6 cellular contexts compared by ENCODE assay signal in the genomic region with DNA sequence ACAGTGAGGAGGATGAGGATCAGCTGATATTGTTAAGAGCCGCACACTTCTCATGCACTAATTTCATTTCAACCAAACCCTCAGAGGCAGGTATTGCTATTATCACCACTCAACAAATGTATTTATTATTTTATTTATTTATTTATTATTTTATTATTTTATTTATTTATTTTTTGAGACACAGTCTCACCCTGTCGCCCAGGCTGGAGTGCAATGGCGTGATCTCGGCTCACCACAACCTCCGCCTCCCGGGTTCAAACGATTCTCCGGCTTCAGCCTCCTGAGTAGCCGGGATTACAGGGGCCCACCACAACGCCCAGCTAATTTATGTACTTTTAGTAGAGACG. TPM values are rescaled to one million over a fixed set of nuclear protein-coding genes. Genes with fewer than 3 reads are reported as not detected.
DNase-seq lines count a peak whose midpoint lies in the region; ATAC-seq and TF ChIP-seq lines count a peak whose summit lies in the region.
"Not testable (repeated sequence)": the region's sequence is repeated elsewhere in the genome, so short reads cannot be mapped to it uniquely, and the experiment has no call there.

No MANE protein-coding gene starts in this region.

- peaks cover 10% of the 10 kb centered on the region for H3K4me1 Mint-ChIP-seq in Calu3 (ENCODE audit: low read depth, unreplicated experiment)
- peaks cover 66% of the 10 kb centered on the region for H3K4me1 Mint-ChIP-seq in activated naive CD8-positive, alpha-beta T cell treated with anti-CD3 and anti-CD28 coated beads, Interleukin-2, amount 50 U/mL, for 24 hours

- peak overlapping the region; percentile 80 for H3K27ac ChIP-seq in OCI-LY7 (ENCODE audit: low read depth, low read length, poor library complexity, severe bottlenecking)
- peak overlapping the region; percentile 88 to 94 (median 94) for H3K27ac ChIP-seq in stomach

- not testable (repeated sequence) for TF ChIP-seq EP300 in stomach (IDR thresholded peaks at IDR 0.05)

- not testable (repeated sequence) for TF ChIP-seq POLR2A in stomach (IDR thresholded peaks at IDR 0.05)

- intact Hi-C loops in Calu3 (cut with micrococcal nuclease; ENCODE audit: unreplicated experiment); stomach (cut with DNase I; ENCODE audit: low total_unique reads): not testable (repeated sequence)
- intact Hi-C loops in OCI-LY7 (cut with micrococcal nuclease; ENCODE audit: unreplicated experiment), result loop anchor here (1.0 to 5.0 kb wide), 2 partner anchors 17 to 70 kb away; partner anchors contain the start of gene GGA1

- BruUV-seq in Calu3 (replicated peaks; lab: Mats Ljungman, UMichigan), result not testable (repeated sequence)
- BruUV-seq in OCI-LY7 (replicated peaks; lab: Mats Ljungman, UMichigan), result TSS peak; percentile 88

- H3K9me2 ChIP-seq in OCI-LY7 (ENCODE audit: insufficient read depth, low read length), result not testable (repeated sequence)

- not testable (repeated sequence) for H3K27me3 Mint-ChIP-seq in Calu3 (ENCODE audit: unreplicated experiment); activated naive CD8-positive, alpha-beta T cell treated with anti-CD3 and anti-CD28 coated beads, Interleukin-2, amount 50 U/mL, for 24 hours

- H3K27me3 ChIP-seq in mucosa of stomach (ENCODE audit: control insufficient read depth, insufficient read depth, low read length); stomach: not testable (repeated sequence)

- H3K36me3 ChIP-seq in OCI-LY7 (ENCODE audit: insufficient read depth, low read length); mucosa of stomach (ENCODE audit: control insufficient read depth, insufficient read depth, low read length): not testable (repeated sequence)
- peaks cover 3 to 21% (median 10%) of the 10 kb centered on the region in 4 donors for H3K36me3 ChIP-seq in stomach

- ATAC-seq in activated naive CD8-positive, alpha-beta T cell treated with anti-CD3 and anti-CD28 coated beads, Interleukin-2, amount 50 U/mL, for 24 hours, result not testable (repeated sequence)

- peak overlapping the region; percentile 65 for H3K9ac ChIP-seq in mucosa of stomach (ENCODE audit: low read length)

- H2AFZ ChIP-seq in OCI-LY7 (ENCODE audit: low read length), result peak overlapping the region; percentile 53

- WGBS in stomach, 5 donors, result 50 to 77% (median 65%) methylated on average over 11 of the region's 11 CpGs

- H3K4me2 ChIP-seq in OCI-LY7 (ENCODE audit: low read length), result peak overlapping the region; percentile 88

- H3K4me3 ChIP-seq in OCI-LY7 (ENCODE audit: low read depth, low read length, poor library complexity, severe bottlenecking), result peak overlapping the region; percentile 63
- H3K4me3 ChIP-seq in fibroblast of mammary gland (ENCODE audit: control insufficient read depth, low read depth, low read length), result peak overlapping the region; percentile 99
- H3K4me3 ChIP-seq in mucosa of stomach (ENCODE audit: low read length), result peak overlapping the region; percentile 41
- H3K4me3 ChIP-seq in stomach, result peak overlapping the region; percentile 52 to 60 (median 60)

- H3K9me3 Mint-ChIP-seq in Calu3 (ENCODE audit: low read depth, unreplicated experiment); activated naive CD8-positive, alpha-beta T cell treated with anti-CD3 and anti-CD28 coated beads, Interleukin-2, amount 50 U/mL, for 24 hours: not testable (repeated sequence)

- H3K9me3 ChIP-seq in OCI-LY7 (ENCODE audit: low read length); mucosa of stomach (ENCODE audit: control insufficient read depth, low read length); stomach: not testable (repeated sequence)

- H3K79me2 ChIP-seq in OCI-LY7 (ENCODE audit: insufficient read depth, low read depth, low read length), result not testable (repeated sequence)

- not testable (repeated sequence) for DNase-seq in Calu3; OCI-LY7 (ENCODE audit: low spot score); activated naive CD8-positive, alpha-beta T cell treated with anti-CD3 and anti-CD28 coated beads, Interleukin-2, amount 50 U/mL, for 24 hours; fibroblast of mammary gland (ENCODE audit: low read depth); stomach

- CTCF ChIA-PET in Calu3 (lab: Charles Lee) (interaction anchor here (0.6 to 1.3 kb wide), 3 partner anchors 9 to 410 kb away, joined by 3 to 4 read pairs (median 4); partner anchors contain the start of gene NOL12), OCI-LY7 (lab: Charles Lee; ENCODE audit: unreplicated experiment) (interaction anchor here (0.6 kb wide), 2 partner anchors 15 to 17 kb away, joined by 3 to 8 read pairs; no protein-coding TSS in a partner anchor)

- H3K36me3 Mint-ChIP-seq in Calu3 (ENCODE audit: insufficient read depth, unreplicated experiment), result peaks cover 44% of the 10 kb centered on the region
- not testable (repeated sequence) for H3K36me3 Mint-ChIP-seq in activated naive CD8-positive, alpha-beta T cell treated with anti-CD3 and anti-CD28 coated beads, Interleukin-2, amount 50 U/mL, for 24 hours (ENCODE audit: low read depth)

- peak overlapping the region; percentile 43 for H3K27ac Mint-ChIP-seq in Calu3 (ENCODE audit: unreplicated experiment)
- H3K27ac Mint-ChIP-seq in activated naive CD8-positive, alpha-beta T cell treated with anti-CD3 and anti-CD28 coated beads, Interleukin-2, amount 50 U/mL, for 24 hours, result peak overlapping the region; percentile 90

- not testable (repeated sequence) for TF ChIP-seq CTCF in Calu3 (IDR thresholded peaks at IDR 0.05; ENCODE audit: unreplicated experiment); OCI-LY7 (conservative IDR thresholded peaks at IDR 0.05; ENCODE audit: low read length); fibroblast of mammary gland (conservative IDR thresholded peaks at IDR 0.05; ENCODE audit: control insufficient read depth, insufficient read depth, low read depth, low read length); stomach (IDR thresholded peaks at IDR 0.05)

- POLR2A ChIA-PET in OCI-LY7 (lab: Charles Lee), result interaction anchor here (2.0 kb wide), 1 partner anchor 20 kb away, joined by 5 read pairs; the partner anchor contains the start of gene PDXP

- H3K4me3 Mint-ChIP-seq in Calu3 (ENCODE audit: low read depth, unreplicated experiment), result peak overlapping the region; percentile 68
- peak overlapping the region; percentile 81 for H3K4me3 Mint-ChIP-seq in activated naive CD8-positive, alpha-beta T cell treated with anti-CD3 and anti-CD28 coated beads, Interleukin-2, amount 50 U/mL, for 24 hours

- not testable (repeated sequence) for H4K20me1 ChIP-seq in OCI-LY7 (ENCODE audit: insufficient read depth, low read length)

- H3K4me1 ChIP-seq in OCI-LY7 (ENCODE audit: insufficient read depth, low read length, poor library complexity, severe bottlenecking) (peaks cover 43% of the 10 kb centered on the region), mucosa of stomach (ENCODE audit: control insufficient read depth, insufficient read depth, low read length) (peaks cover 45% of the 10 kb centered on the region), stomach (peaks cover 42 to 80% (median 68%) of the 10 kb centered on the region in 4 donors)

RNA-seq across cellular contexts. Expression of gene LGALS1, which starts 2.2 kb away (rescaled TPM):
- total RNA-seq in Calu3 (2022), result 61.4 and 72.3 TPM in 2 replicates
- 85.8 and 93.1 TPM in 2 replicates for total RNA-seq in OCI-LY7 (2014; rRNA removed; shearing (Covaris generic))
- 57.2 and 57.3 TPM in 2 replicates for total RNA-seq in OCI-LY7 (2022)
- 100 to 1,000 TPM; 235 to 490 (median 312) TPM for total RNA-seq in stomach
- polyA plus RNA-seq in stomach, result 1,000 to 10,000 TPM in 1 of 3 donors, 100 to 1,000 TPM in 2; 596 to 1,435 (median 703) TPM

RNA-seq across cellular contexts. Expression of gene NOL12, which starts 8.5 kb away (rescaled TPM):
- total RNA-seq in Calu3 (2022), result 23.7 and 26.8 TPM in 2 replicates
- 64.6 and 79.0 TPM in 2 replicates for total RNA-seq in OCI-LY7 (2014; rRNA removed; shearing (Covaris generic))
- total RNA-seq in OCI-LY7 (2022), result 58.6 and 62.3 TPM in 2 replicates
- 10 to 100 TPM in 4 of 5 donors, 1 to 10 TPM in 1; 9.3 to 64.6 (median 41.5) TPM for total RNA-seq in stomach
- polyA plus RNA-seq in stomach, result 10 to 100 TPM; 26.6 to 35.4 (median 35.2) TPM

RNA-seq across cellular contexts. Expression of gene PDXP, which starts 19.1 kb away (rescaled TPM):
- total RNA-seq in Calu3 (2022) (18.4 and 21.4 TPM in 2 replicates), OCI-LY7 (2022) (54.0 and 55.8 TPM in 2 replicates), stomach (10 to 100 TPM in 1 of 5 donors, 1 to 10 TPM in 4; 2.9 to 72.1 (median 5.4) TPM)
- 50.0 and 61.2 TPM in 2 replicates for total RNA-seq in OCI-LY7 (2014; rRNA removed; shearing (Covaris generic))
- 10 to 100 TPM in 1 of 3 donors, 1 to 10 TPM in 2; 6.4 to 11.8 (median 8.1) TPM for polyA plus RNA-seq in stomach

RNA-seq across cellular contexts. Expression of gene TRIOBP, which starts 19.2 kb away (rescaled TPM):
- total RNA-seq in Calu3 (2022) (85.3 and 86.5 TPM in 2 replicates), OCI-LY7 (2022) (30.6 and 31.1 TPM in 2 replicates), stomach (100 to 1,000 TPM in 2 of 5 donors, 10 to 100 TPM in 3; 70.0 to 355 (median 90.6) TPM)
- 24.4 and 31.6 TPM in 2 replicates for total RNA-seq in OCI-LY7 (2014; rRNA removed; shearing (Covaris generic))
- 10 to 100 TPM; 30.6 to 87.8 (median 70.2) TPM for polyA plus RNA-seq in stomach

RNA-seq across cellular contexts. Expression of gene SH3BP1, which starts 38.1 kb away (rescaled TPM):
- 13.0 and 17.6 TPM in 2 replicates for total RNA-seq in Calu3 (2022)
- total RNA-seq in OCI-LY7 (2014; rRNA removed; shearing (Covaris generic)), result 15.3 and 18.3 TPM in 2 replicates
- total RNA-seq in OCI-LY7 (2022), result 44.4 and 48.4 TPM in 2 replicates
- total RNA-seq in stomach, result 100 to 1,000 TPM in 1 of 5 donors, 10 to 100 TPM in 1, 1 to 10 TPM in 2, not detected in 1; 1.6 to 135 (median 7.3) TPM
- 10 to 100 TPM in 1 of 3 donors, 1 to 10 TPM in 2; 8.7 to 12.8 (median 9.5) TPM for polyA plus RNA-seq in stomach

Comparison
In these comparisons a context has a peak if more than half of its experiments do, and no peak if none do; other contexts are left out.
1. H3K4me3 ChIP-seq: peak in every context shown above with its lines; median percentile 99 in fibroblast of mammary gland; 63 in OCI-LY7; 60 in stomach; 41 in mucosa of stomach.